12 cellular contexts compared by ENCODE assay signal in the genomic region with DNA sequence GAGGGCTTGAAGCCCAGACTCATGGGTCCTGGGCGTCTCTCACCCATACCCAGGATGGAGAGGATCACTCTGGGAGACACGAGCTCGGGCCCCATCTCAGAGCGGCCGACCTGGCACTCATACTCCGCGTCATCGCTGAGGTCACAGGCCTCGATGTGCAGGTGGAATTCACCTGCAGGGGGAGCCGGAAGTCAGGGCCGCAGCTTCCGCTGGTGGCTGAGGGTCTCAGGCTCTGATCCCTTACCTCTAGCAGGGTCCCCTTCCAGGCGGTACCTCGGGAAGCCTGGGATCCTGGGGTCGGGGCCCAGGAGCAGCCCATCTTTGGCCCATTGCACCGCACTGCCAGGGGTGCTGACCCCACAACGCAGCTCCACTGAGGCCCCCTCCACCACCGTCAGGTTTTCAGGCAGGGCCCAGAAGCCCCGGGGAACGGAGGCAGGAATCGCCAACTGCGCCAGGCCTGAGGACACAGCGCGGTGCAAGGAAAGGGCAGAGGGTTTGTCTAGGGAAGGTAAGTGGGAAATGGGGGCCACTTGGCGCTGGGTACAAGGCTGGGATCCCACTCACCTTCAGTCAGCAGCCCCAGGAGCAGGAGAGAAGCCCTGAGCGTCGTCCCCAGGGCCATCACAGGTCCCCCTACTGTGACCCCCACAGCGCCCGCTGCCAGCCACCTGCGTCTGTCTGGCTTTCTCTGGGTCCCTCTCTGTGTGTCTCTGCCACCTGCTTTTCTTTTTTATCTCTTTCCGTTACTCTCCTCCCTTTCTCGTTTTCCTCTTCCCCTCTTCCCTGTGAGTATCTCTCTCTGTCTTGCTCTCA. TPM values are rescaled to one million over a fixed set of nuclear protein-coding genes. Genes with fewer than 3 reads are reported as not detected.
DNase-seq lines count a peak whose midpoint lies in the region; ATAC-seq, FAIRE-seq and TF ChIP-seq lines count a peak whose summit lies in the region.
"Had no signal": no experiment of that assay in that cellular context is flagged by ENCODE, and none has a peak within 500 bp of the region (broad histone marks: within the 10 kb centered on the region; RNA-seq: fewer than 3 reads in every experiment).

No MANE protein-coding gene starts in this region.

- H3K4me1 Mint-ChIP-seq in natural killer cell treated with Interleukin-12 subunit alpha and Interleukin-12 subunit beta and Interleukin-15 and Interleukin-18, amount 100 ng/mL, for 72 hours (ENCODE audit: low read depth in 2 of 2): peaks cover 0 to 4% of the 10 kb centered on the region in 2 donors
- peaks cover 4% of the 10 kb centered on the region in 2 donors for H3K4me1 Mint-ChIP-seq in natural killer cell
- peaks cover 17% of the 10 kb centered on the region for H3K4me1 Mint-ChIP-seq in stimulated activated naive CD8-positive, alpha-beta T cell treated with anti-CD3 and anti-CD28 coated beads, Interleukin-15, amount 100 ng/mL, for 72 hours

- no peak overlapping the region for H3K27ac Mint-ChIP-seq in natural killer cell treated with Interleukin-12 subunit alpha and Interleukin-12 subunit beta and Interleukin-15 and Interleukin-18, amount 100 ng/mL, for 72 hours
- H3K27ac Mint-ChIP-seq in natural killer cell: no peak overlapping the region
- peak overlapping the region in 1 of 2 donors; percentile 49 for H3K27ac Mint-ChIP-seq in stimulated activated naive CD8-positive, alpha-beta T cell treated with anti-CD3 and anti-CD28 coated beads, Interleukin-15, amount 100 ng/mL, for 72 hours
- H3K27ac Mint-ChIP-seq: activated T-helper 2 cell treated with anti-CD3 and anti-CD28 coated beads, Interferon-gamma antibody, Interleukin-2, Interleukin-4, amounts not matched to agents 10 μg/mL and 5 μg/mL and 100 μg/mL, durations not matched to agents 14 hours and 24 hours and 36 hours had no signal

- H3K27me3 Mint-ChIP-seq in natural killer cell treated with Interleukin-12 subunit alpha and Interleukin-12 subunit beta and Interleukin-15 and Interleukin-18, amount 100 ng/mL, for 72 hours: peaks cover 42 to 53% of the 10 kb centered on the region in 2 donors
- H3K27me3 Mint-ChIP-seq in natural killer cell (ENCODE audit: low read depth in 2 of 2): peaks cover 28 to 60% of the 10 kb centered on the region in 2 donors
- H3K27me3 Mint-ChIP-seq in stimulated activated naive CD8-positive, alpha-beta T cell treated with anti-CD3 and anti-CD28 coated beads, Interleukin-15, amount 100 ng/mL, for 72 hours: peaks cover 81% of the 10 kb centered on the region

- peak overlapping the region; percentile 2 to 4 for H3K4me3 ChIP-seq in body of pancreas
- H3K4me3 ChIP-seq in small intestine (ENCODE audit: low read depth in 1 of 2, low read length in 2 of 2): no peak overlapping the region
- H3K4me3 ChIP-seq: tibial artery had no signal

- TF ChIP-seq CTCF in natural killer cell (IDR thresholded peaks at IDR 0.05) (no peak), body of pancreas (IDR thresholded peaks at IDR 0.05) (peak in 6 of 7 experiments; percentile 17 to 65 (median 48))

- no peaks in the 10 kb centered on the region for H3K9me3 Mint-ChIP-seq in natural killer cell treated with Interleukin-12 subunit alpha and Interleukin-12 subunit beta and Interleukin-15 and Interleukin-18, amount 100 ng/mL, for 72 hours
- H3K9me3 Mint-ChIP-seq in natural killer cell: no peaks in the 10 kb centered on the region
- no peaks in the 10 kb centered on the region for H3K9me3 Mint-ChIP-seq in stimulated activated naive CD8-positive, alpha-beta T cell treated with anti-CD3 and anti-CD28 coated beads, Interleukin-15, amount 100 ng/mL, for 72 hours
- H3K9me3 Mint-ChIP-seq: activated T-helper 2 cell treated with anti-CD3 and anti-CD28 coated beads, Interferon-gamma antibody, Interleukin-2, Interleukin-4, amounts not matched to agents 10 μg/mL and 5 μg/mL and 100 μg/mL, durations not matched to agents 14 hours and 24 hours and 36 hours had no signal

- peak; percentile 48 for DNase-seq in natural killer cell treated with Interleukin-12 subunit alpha and Interleukin-12 subunit beta and Interleukin-15 and Interleukin-18, amount 100 ng/mL, for 72 hours (ENCODE audit: low spot score)
- no peak for DNase-seq in natural killer cell
- DNase-seq in body of pancreas: peak; percentile 73 to 80 (median 74)
- DNase-seq in stimulated activated naive CD8-positive, alpha-beta T cell treated with anti-CD3 and anti-CD28 coated beads, Interleukin-15, amount 100 ng/mL, for 72 hours: no peak
- no peak for DNase-seq in small intestine
- DNase-seq: C1 segment of cervical spinal cord; cortex of kidney; head of caudate nucleus; stimulated activated CD4-positive, alpha-beta T cell treated with anti-CD3 and anti-CD28 coated beads, Interleukin-4, amount 100 ng/mL, for 1 hour; tibial artery had no signal

- TF ChIP-seq POLR2A in body of pancreas (IDR thresholded peaks at IDR 0.05): peak in 2 of 3 donors; percentile 44 to 51

- intact Hi-C loops in natural killer cell (cut with micrococcal nuclease) (no loop called here), body of pancreas (cut with DNase I) (no loop called here)

- H3K36me3 ChIP-seq in body of pancreas (replicated peaks in 1 of 2; ENCODE audit: insufficient read depth in 1 of 2, low read depth in 2 of 2): no peaks in the 10 kb centered on the region
- no peaks in the 10 kb centered on the region for H3K36me3 ChIP-seq in small intestine (ENCODE audit: control insufficient read depth in 2 of 2, insufficient read depth in 2 of 2, low read length in 2 of 2)
- H3K36me3 ChIP-seq: tibial artery had no signal

- H3K4me3 Mint-ChIP-seq in natural killer cell treated with Interleukin-12 subunit alpha and Interleukin-12 subunit beta and Interleukin-15 and Interleukin-18, amount 100 ng/mL, for 72 hours: no peak overlapping the region
- no peak overlapping the region for H3K4me3 Mint-ChIP-seq in natural killer cell
- H3K4me3 Mint-ChIP-seq in stimulated activated naive CD8-positive, alpha-beta T cell treated with anti-CD3 and anti-CD28 coated beads, Interleukin-15, amount 100 ng/mL, for 72 hours: peak overlapping the region; percentile 9 to 64

- no peaks in the 10 kb centered on the region for H3K36me3 Mint-ChIP-seq in natural killer cell treated with Interleukin-12 subunit alpha and Interleukin-12 subunit beta and Interleukin-15 and Interleukin-18, amount 100 ng/mL, for 72 hours
- H3K36me3 Mint-ChIP-seq in natural killer cell: peaks cover 5% of the 10 kb centered on the region

- H3K9me3 ChIP-seq in body of pancreas (no peaks in the 10 kb centered on the region), small intestine (ENCODE audit: control insufficient read depth, low read depth) (no peaks in the 10 kb centered on the region)
- H3K9me3 ChIP-seq: tibial artery had no signal

- H3K27me3 ChIP-seq in body of pancreas (no peaks in the 10 kb centered on the region), small intestine (ENCODE audit: control insufficient read depth in 2 of 2, insufficient read depth in 2 of 2, low read length in 2 of 2) (peaks cover 0 to 8% of the 10 kb centered on the region in 2 donors)

- 27 to 33% methylated on average over 13 to 32 of the region's 32 CpGs for WGBS in body of pancreas, 2 donors
- 44 to 47% (median 44%) methylated on average over 32 of the region's 32 CpGs for WGBS in small intestine, 3 donors

- no peak for FAIRE-seq in small intestine (lab: Jason Lieb, UNC)

- H3K4me1 ChIP-seq in body of pancreas (peaks cover 57% of the 10 kb centered on the region), small intestine (ENCODE audit: control insufficient read depth in 2 of 2, insufficient read depth in 1 of 2, low read depth in 1 of 2, low read length in 1 of 2) (no peaks in the 10 kb centered on the region)

- ATAC-seq in natural killer cell treated with Interleukin-12 subunit alpha and Interleukin-12 subunit beta and Interleukin-15 and Interleukin-18, amount 100 ng/mL, for 72 hours: no peak
- ATAC-seq in natural killer cell (no peak), body of pancreas (peak; percentile 41), GM18868 (IDR thresholded peaks at IDR 0.05; ENCODE audit: unreplicated experiment) (no peak)
- ATAC-seq in stimulated activated naive CD8-positive, alpha-beta T cell treated with anti-CD3 and anti-CD28 coated beads, Interleukin-15, amount 100 ng/mL, for 72 hours: peak; percentile 60

- H3K27ac ChIP-seq in body of pancreas (peak overlapping the region; percentile 62 to 89 (median 77)), small intestine (ENCODE audit: low read depth in 1 of 2, low read length in 1 of 2) (no peak overlapping the region)
- H3K27ac ChIP-seq: tibial artery had no signal

RNA-seq across cellular contexts. Expression of gene NPHS1, which starts 0.9 kb away (rescaled TPM):
- total RNA-seq in natural killer cell treated with Interleukin-12 subunit alpha and Interleukin-12 subunit beta and Interleukin-15 and Interleukin-18, amount 100 ng/mL, for 72 hours: not detected
- under 1 TPM in 1 of 3 donors, not detected in 2; 0.93 TPM for total RNA-seq in natural killer cell
- 10 to 100 TPM; 14.0 to 33.6 TPM for total RNA-seq in body of pancreas
- polyA plus RNA-seq in small intestine: under 1 TPM in 1 of 3 donors, not detected in 2; 0.06 TPM

RNA-seq across cellular contexts. Expression of gene KIRREL2, which starts 5.3 kb away (rescaled TPM):
- 1 to 10 TPM; 1.3 to 2.2 TPM for total RNA-seq in natural killer cell treated with Interleukin-12 subunit alpha and Interleukin-12 subunit beta and Interleukin-15 and Interleukin-18, amount 100 ng/mL, for 72 hours
- total RNA-seq in natural killer cell: under 1 TPM in 1 of 3 donors, not detected in 2; 0.27 TPM
- 10 to 100 TPM; 42.5 to 75.5 TPM for total RNA-seq in body of pancreas
- polyA plus RNA-seq in small intestine: under 1 TPM in 1 of 3 donors, not detected in 2; 0.10 TPM

RNA-seq across cellular contexts. Expression of gene APLP1, which starts 17.0 kb away (rescaled TPM):
- total RNA-seq in natural killer cell treated with Interleukin-12 subunit alpha and Interleukin-12 subunit beta and Interleukin-15 and Interleukin-18, amount 100 ng/mL, for 72 hours: 1 to 10 TPM; 1.9 TPM
- not detected for total RNA-seq in natural killer cell
- total RNA-seq in body of pancreas: 10 to 100 TPM; 40.9 to 47.0 TPM
- 10 to 100 TPM in 1 of 3 donors, 1 to 10 TPM in 1, not detected in 1; 3.6 to 13.8 TPM for polyA plus RNA-seq in small intestine

RNA-seq across cellular contexts. Expression of gene PRODH2, which starts 38.8 kb away (rescaled TPM):
- not detected for total RNA-seq in natural killer cell treated with Interleukin-12 subunit alpha and Interleukin-12 subunit beta and Interleukin-15 and Interleukin-18, amount 100 ng/mL, for 72 hours
- total RNA-seq in natural killer cell: not detected
- total RNA-seq in body of pancreas: 1 to 10 TPM in 1 of 2 donors, under 1 TPM in 1; 0.99 to 3.9 TPM
- polyA plus RNA-seq in small intestine: under 1 TPM in 1 of 3 donors, not detected in 2; 0.54 TPM
- total RNA-seq: activated T-helper 2 cell treated with anti-CD3 and anti-CD28 coated beads, Interferon-gamma antibody, Interleukin-2, Interleukin-4, amounts not matched to agents 10 μg/mL and 5 μg/mL and 100 μg/mL, durations not matched to agents 14 hours and 24 hours and 36 hours had no signal

RNA-seq across cellular contexts. Expression of gene NFKBID, which starts 48.9 kb away (rescaled TPM):
- total RNA-seq in natural killer cell treated with Interleukin-12 subunit alpha and Interleukin-12 subunit beta and Interleukin-15 and Interleukin-18, amount 100 ng/mL, for 72 hours: 10 to 100 TPM; 54.4 to 68.7 TPM
- 100 to 1,000 TPM in 2 of 3 donors, 10 to 100 TPM in 1; 90.1 to 220 (median 101) TPM for total RNA-seq in natural killer cell
- 1 to 10 TPM; 6.3 to 6.5 TPM for total RNA-seq in body of pancreas
- polyA plus RNA-seq in small intestine: 1 to 10 TPM; 5.1 to 7.6 (median 5.8) TPM

Comparison
In these comparisons a context has a peak if more than half of its experiments do, and no peak if none do; other contexts are left out.
1. DNase-seq: peak in natural killer cell treated with Interleukin-12 subunit alpha and Interleukin-12 subunit beta and Interleukin-15 and Interleukin-18, amount 100 ng/mL, for 72 hours (single experiment) and body of pancreas (4 of 4); none in natural killer cell (single experiment), stimulated activated naive CD8-positive, alpha-beta T cell treated with anti-CD3 and anti-CD28 coated beads, Interleukin-15, amount 100 ng/mL, for 72 hours (0 of 2) and small intestine (single experiment).
2. ATAC-seq: peak in body of pancreas (single experiment) and stimulated activated naive CD8-positive, alpha-beta T cell treated with anti-CD3 and anti-CD28 coated beads, Interleukin-15, amount 100 ng/mL, for 72 hours (single experiment); none in natural killer cell treated with Interleukin-12 subunit alpha and Interleukin-12 subunit beta and Interleukin-15 and Interleukin-18, amount 100 ng/mL, for 72 hours (0 of 2), natural killer cell (0 of 3) and GM18868 (single experiment).
3. H3K4me3 Mint-ChIP-seq: peak in stimulated activated naive CD8-positive, alpha-beta T cell treated with anti-CD3 and anti-CD28 coated beads, Interleukin-15, amount 100 ng/mL, for 72 hours (2 of 2); none in natural killer cell treated with Interleukin-12 subunit alpha and Interleukin-12 subunit beta and Interleukin-15 and Interleukin-18, amount 100 ng/mL, for 72 hours (single experiment) and natural killer cell (single experiment).
4. H3K27ac ChIP-seq: peak in body of pancreas (4 of 4); none in small intestine (0 of 2).
5. H3K4me3 ChIP-seq: peak in body of pancreas (2 of 2); none in small intestine (0 of 2).
6. RNA of gene NPHS1, which starts 0.9 kb away (total RNA-seq): 14.0 to 33.6 TPM in body of pancreas; not detected in natural killer cell treated with Interleukin-12 subunit alpha and Interleukin-12 subunit beta and Interleukin-15 and Interleukin-18, amount 100 ng/mL, for 72 hours and 0.93 TPM in natural killer cell; every median in the first group is over 4 times any median in the second.
7. RNA of gene KIRREL2, which starts 5.3 kb away (total RNA-seq): 42.5 to 75.5 TPM in body of pancreas; 1.3 to 2.2 TPM in natural killer cell treated with Interleukin-12 subunit alpha and Interleukin-12 subunit beta and Interleukin-15 and Interleukin-18, amount 100 ng/mL, for 72 hours and 0.27 TPM in natural killer cell; every median in the first group is over 10 times any median in the second.
8. RNA of gene APLP1, which starts 17.0 kb away (total RNA-seq): 40.9 to 47.0 TPM in body of pancreas; 1.9 TPM in natural killer cell treated with Interleukin-12 subunit alpha and Interleukin-12 subunit beta and Interleukin-15 and Interleukin-18, amount 100 ng/mL, for 72 hours and not detected in natural killer cell; every median in the first group is over 10 times any median in the second.